Comparison of ENCODE assay signal across 9 cellular contexts in genomic region chr9:76691761-76692313, GRCh38.
DNase-seq lines count a peak whose midpoint lies in the region; ATAC-seq, FAIRE-seq and TF ChIP-seq lines count a peak whose summit lies in the region.
"Had no signal": no experiment of that assay in that cellular context is flagged by ENCODE, and none has a peak within 500 bp of the region (broad histone marks: within the 10 kb centered on the region; RNA-seq: fewer than 3 reads in every experiment).

No MANE protein-coding gene starts in this region.

- H3K36me3 ChIP-seq in kidney (ENCODE audit: control insufficient read depth in 1 of 2, insufficient read depth in 2 of 2, low read length in 2 of 2) (no peaks in the 10 kb centered on the region), tibial artery (no peaks in the 10 kb centered on the region), adrenal gland (replicated peaks in 1 of 2) (no peaks in the 10 kb centered on the region)

- peaks cover 16% of the 10 kb centered on the region for H3K4me1 Mint-ChIP-seq in activated T-helper 17 cell treated with anti-CD3 and anti-CD28 coated beads, Interleukin-2, amount 50 U/mL, for 72 hours

- peak overlapping the region; percentile 63 for H3K4me3 Mint-ChIP-seq in activated T-helper 17 cell treated with anti-CD3 and anti-CD28 coated beads, Interleukin-2, amount 50 U/mL, for 72 hours

- no peaks in the 10 kb centered on the region for H3K9me3 ChIP-seq in kidney (ENCODE audit: control insufficient read depth in 1 of 2, low read length in 2 of 2)
- H3K9me3 ChIP-seq in tibial artery, result no peaks in the 10 kb centered on the region
- no peaks in the 10 kb centered on the region for H3K9me3 ChIP-seq in adrenal gland (replicated peaks in 1 of 3)

- TF ChIP-seq CTCF in AG10803 (conservative IDR thresholded peaks at IDR 0.05; ENCODE audit: low read length), result no peak
- no peak for TF ChIP-seq CTCF in kidney (IDR thresholded peaks at IDR 0.05; ENCODE audit: borderline replicate concordance, extremely low read depth, insufficient read depth)
- no peak for TF ChIP-seq CTCF in tibial artery (IDR thresholded peaks at IDR 0.05)
- TF ChIP-seq CTCF in adrenal gland (IDR thresholded peaks at IDR 0.05), result no peak

- in situ Hi-C loops in KBM-7 (cut with MboI; ENCODE audit: low pct_unique_long_range_greater_than_20kb, low sequenced_read_pairs), result no loop called here

- intact Hi-C loops in kidney (cut with DNase I), result no loop called here
- intact Hi-C loops in tibial artery (cut with DNase I; ENCODE audit: low total_unique reads), result no loop called here
- intact Hi-C loops in adrenal gland (cut with DNase I), result no loop called here

- H3K27me3 ChIP-seq in tibial artery (no peaks in the 10 kb centered on the region), adrenal gland (no peaks in the 10 kb centered on the region)

- no peak for TF ChIP-seq POLR2A in adrenal gland (IDR thresholded peaks at IDR 0.05)

- H3K9me3 Mint-ChIP-seq in activated T-helper 17 cell treated with anti-CD3 and anti-CD28 coated beads, Interleukin-2, amount 50 U/mL, for 72 hours, result no peaks in the 10 kb centered on the region

- H3K9ac ChIP-seq in kidney (ENCODE audit: low read length in 2 of 2), result no peak overlapping the region

- H3K27ac ChIP-seq in kidney (ENCODE audit: low read depth in 2 of 2, low read length in 2 of 2), result no peak overlapping the region
- peak overlapping the region in 1 of 2 donors; percentile 34 for H3K27ac ChIP-seq in tibial artery
- H3K27ac ChIP-seq in adrenal gland, result peak overlapping the region in 1 of 5 donors; percentile 35

- no peak for FAIRE-seq in kidney (lab: Jason Lieb, UNC)
- FAIRE-seq: GM12878 had no signal

- H3K27me3 Mint-ChIP-seq in activated T-helper 17 cell treated with anti-CD3 and anti-CD28 coated beads, Interleukin-2, amount 50 U/mL, for 72 hours, result peaks cover 45% of the 10 kb centered on the region

- H3K4me1 ChIP-seq in kidney (ENCODE audit: control insufficient read depth in 1 of 2, insufficient read depth in 1 of 2, low read depth in 1 of 2, low read length in 2 of 2), result no peaks in the 10 kb centered on the region
- peaks cover 0 to 68% (median 30%) of the 10 kb centered on the region in 4 donors for H3K4me1 ChIP-seq in tibial artery
- H3K4me1 ChIP-seq in adrenal gland (replicated peaks in 1 of 2), result peaks cover 0 to 14% of the 10 kb centered on the region in 2 donors

- no peak for ATAC-seq in activated T-helper 17 cell treated with anti-CD3 and anti-CD28 coated beads, Interleukin-2, amount 50 U/mL, for 72 hours (replicated peaks)
- ATAC-seq in GM21786 (IDR thresholded peaks at IDR 0.05; ENCODE audit: unreplicated experiment), result no peak
- ATAC-seq: GM12878 had no signal

- no peak for DNase-seq in AG10803 (ENCODE audit: low read depth)
- peak; percentile 16 for DNase-seq in KBM-7
- DNase-seq in kidney, result no peak
- DNase-seq in tibial artery, result no peak
- no peak for DNase-seq in GM03348 (ENCODE audit: low spot score)
- no peak for DNase-seq in adrenal gland

- H3K27ac Mint-ChIP-seq in activated T-helper 17 cell treated with anti-CD3 and anti-CD28 coated beads, Interleukin-2, amount 50 U/mL, for 72 hours, result peak overlapping the region; percentile 21

- peak overlapping the region; percentile 35 for H3K4me3 ChIP-seq in AG10803 (ENCODE audit: low read length)
- peak overlapping the region; percentile 18 to 49 for H3K4me3 ChIP-seq in kidney (ENCODE audit: low read length in 2 of 2)
- peak overlapping the region; percentile 28 to 30 for H3K4me3 ChIP-seq in tibial artery
- H3K4me3 ChIP-seq in adrenal gland, result peak overlapping the region in 1 of 4 donors; percentile 39
- H3K4me3 ChIP-seq: GM12878 had no signal

- WGBS in adrenal gland, 4 donors, result 1 to 6% (median 5%) methylated on average over 11 to 13 of the region's 13 CpGs

- H3K36me3 Mint-ChIP-seq in activated T-helper 17 cell treated with anti-CD3 and anti-CD28 coated beads, Interleukin-2, amount 50 U/mL, for 72 hours (ENCODE audit: low read depth), result no peaks in the 10 kb centered on the region
